In the genomic region with DNA sequence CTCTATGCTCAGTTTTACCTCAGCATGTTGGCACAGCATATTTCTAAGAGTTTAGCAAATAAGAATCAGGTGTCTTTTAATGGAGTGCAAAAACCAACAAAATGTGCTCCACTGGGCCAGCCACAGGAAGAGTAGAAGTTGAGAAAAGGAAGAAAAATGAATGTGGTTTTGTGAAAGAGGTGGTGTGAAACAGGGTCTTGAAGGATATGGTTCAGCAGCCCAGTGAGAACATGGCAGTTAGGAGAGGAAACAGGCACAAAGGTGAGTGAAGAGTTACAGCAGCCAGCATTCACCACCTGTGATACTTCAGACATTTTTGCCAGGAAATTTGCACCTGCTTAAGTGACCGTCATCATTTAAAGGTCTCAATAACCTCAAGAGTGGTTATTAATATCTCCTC, we compare ENCODE assay signal across 31 cellular contexts. TPM values are rescaled to one million over a fixed set of nuclear protein-coding genes. Genes with fewer than 3 reads are reported as not detected.
"Had no signal": no experiment of that assay in that cellular context is flagged by ENCODE, and none has a peak within 500 bp of the region (broad histone marks: within the 10 kb centered on the region; RNA-seq: fewer than 3 reads in every experiment).

No MANE protein-coding gene starts in this region.

- H3K9me3 ChIP-seq: adrenal gland, body of pancreas, breast epithelium, Peyer's patch, SJSA1, SK-N-SH had no signal

- FAIRE-seq: astrocyte, TTC549 had no signal

- H3K27me3 ChIP-seq: body of pancreas, breast epithelium, Peyer's patch had no signal

- DNase-seq: activated CD4-positive, alpha-beta T cell treated with anti-CD3 and anti-CD28 coated beads for 36 hours; activated CD4-positive, alpha-beta T cell treated with anti-CD3 and anti-CD28 coated beads, Interleukin-2, amount 10 ng/mL, durations not matched to agents 7 days and 5 days; activated CD4-positive, alpha-beta T cell treated with anti-CD3 and anti-CD28 coated beads, Interleukin-2, amount 50 U/mL, for 48 hours; activated CD8-positive, alpha-beta T cell treated with anti-CD3 and anti-CD28 coated beads, Interleukin-2, amount 10 ng/mL, durations not matched to agents 7 days and 5 days; activated gamma-delta T cell treated with Interleukin-2 at 50 U/mL for 16 hours; activated naive CD4-positive, alpha-beta T cell treated with anti-CD3 and anti-CD28 coated beads for 36 hours; activated T-cell treated with anti-CD3 and anti-CD28 coated beads, Interleukin-2, amount 50 U/mL, for 4 hours; adrenal gland; body of pancreas; NCI-H1092 treated with DMSO at 0.1 percent for 48 hours; NCI-H1417; NCI-H146; NCI-H187; NCI-H2029 treated with DMSO at 0.1 percent for 48 hours; NCI-H2107; NCI-H2171; NCI-H510A; NCI-H526; NCI-H748 treated with DMSO at 0.1 percent for 48 hours; NK-92 treated with Interleukin-12 subunit alpha and Interleukin-12 subunit beta, amount 100 ng/mL, for 24 hours; PC-3; Peyer's patch; RPMI8226; SHP77 treated with DMSO at 0.1 percent for 48 hours; SK-N-SH had no signal

- H3K4me2 ChIP-seq: SK-N-SH had no signal

- H3K9me2 ChIP-seq: SK-N-SH had no signal

- H3K4me3 ChIP-seq: adrenal gland, body of pancreas, breast epithelium, Peyer's patch, SJSA1 had no signal

- H3K27ac ChIP-seq: adrenal gland, body of pancreas, breast epithelium, Peyer's patch, SJSA1 had no signal

- H3K36me3 ChIP-seq: adrenal gland, breast epithelium, Peyer's patch, SJSA1 had no signal

- H3K4me1 ChIP-seq: adrenal gland, body of pancreas, breast epithelium, Peyer's patch, SJSA1 had no signal

- H3K9ac ChIP-seq: SK-N-SH had no signal

RNA-seq across cellular contexts. Expression of a gene that starts 2.4 kb away (rescaled TPM):
- total RNA-seq: activated CD4-positive, alpha-beta T cell treated with anti-CD3 and anti-CD28 coated beads for 36 hours; activated CD4-positive, alpha-beta T cell treated with anti-CD3 and anti-CD28 coated beads, Interleukin-2, amount 10 ng/mL, durations not matched to agents 7 days and 5 days; activated CD8-positive, alpha-beta T cell treated with anti-CD3 and anti-CD28 coated beads, Interleukin-2, amount 10 ng/mL, durations not matched to agents 7 days and 5 days; activated naive CD4-positive, alpha-beta T cell treated with anti-CD3 and anti-CD28 coated beads for 36 hours; activated naive CD4-positive, alpha-beta T cell treated with anti-CD3 and anti-CD28 coated beads, Interleukin-2, amount 50 U/mL, for 72 hours; activated T-cell treated with anti-CD3 and anti-CD28 coated beads, Interleukin-2, amount 50 U/mL, for 4 hours; activated T-helper 1 cell treated with anti-CD3 and anti-CD28 coated beads, Interleukin-12 subunit alpha, Interleukin-12 subunit beta, Interleukin-2, Interleukin-4 antibody, amounts not matched to agents 30 ng/mL and 10 ng/mL and 1 ng/mL, durations not matched to agents 14 hours and 24 hours and 36 hours; astrocyte; PC-3; SJSA1 had no signal
- polyA plus RNA-seq: SK-N-SH had no signal
